20 cellular contexts compared by ENCODE assay signal in the genomic region with DNA sequence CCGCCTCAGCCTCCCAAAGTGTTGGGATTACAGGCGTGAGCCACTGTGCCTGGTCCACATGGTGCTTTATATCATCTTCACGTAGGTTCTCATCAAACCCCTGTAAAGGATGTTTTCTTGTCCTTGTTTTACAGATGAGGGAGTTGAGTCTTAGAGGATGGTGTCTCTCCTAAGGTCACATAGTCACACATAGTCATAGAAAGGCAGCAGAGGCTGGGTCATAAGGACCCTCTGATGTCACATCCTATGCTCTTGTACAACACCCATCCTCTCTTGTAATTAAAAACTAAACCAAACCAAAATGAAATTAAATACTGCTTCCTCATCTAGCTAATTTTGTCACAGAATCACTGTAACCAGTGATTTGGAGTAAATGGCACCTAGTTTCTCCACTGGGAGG.
"Had no signal": no experiment of that assay in that cellular context is flagged by ENCODE, and none has a peak within 500 bp of the region (broad histone marks: within the 10 kb centered on the region; RNA-seq: fewer than 3 reads in every experiment).

No MANE protein-coding gene starts in this region.

- H3K4me3 ChIP-seq: colonic mucosa, dorsolateral prefrontal cortex, gastroesophageal sphincter, sigmoid colon, skin epidermis, stomach, thyroid gland had no signal

- ATAC-seq: gastroesophageal sphincter; left lobe of liver; naive thymus-derived CD8-positive, alpha-beta T cell; stimulated activated naive B cell treated with anti-CD40 and anti-IgM and Interleukin-4, amounts not matched to agents 10 μg/mL and 1 μg/mL and 100 μg/mL, for 72 hours had no signal

- H3K9me3 Mint-ChIP-seq: naive thymus-derived CD8-positive, alpha-beta T cell; stimulated activated naive B cell treated with anti-CD40 and anti-IgM and Interleukin-4, amounts not matched to agents 10 μg/mL and 1 μg/mL and 100 μg/mL, for 72 hours; type B pancreatic cell had no signal

- H3K9me3 ChIP-seq: colonic mucosa, gastroesophageal sphincter, neutrophil, sigmoid colon, stomach, thyroid gland had no signal

- H3K4me3 Mint-ChIP-seq: naive thymus-derived CD8-positive, alpha-beta T cell; stimulated activated naive B cell treated with anti-CD40 and anti-IgM and Interleukin-4, amounts not matched to agents 10 μg/mL and 1 μg/mL and 100 μg/mL, for 72 hours; type B pancreatic cell had no signal

- H3K36me3 Mint-ChIP-seq: naive thymus-derived CD8-positive, alpha-beta T cell; stimulated activated naive B cell treated with anti-CD40 and anti-IgM and Interleukin-4, amounts not matched to agents 10 μg/mL and 1 μg/mL and 100 μg/mL, for 72 hours; type B pancreatic cell had no signal

- H3K27ac Mint-ChIP-seq: stimulated activated naive B cell treated with anti-CD40 and anti-IgM and Interleukin-4, amounts not matched to agents 10 μg/mL and 1 μg/mL and 100 μg/mL, for 72 hours; type B pancreatic cell had no signal

- H3K27ac ChIP-seq: colonic mucosa, dorsolateral prefrontal cortex, gastroesophageal sphincter, neutrophil, sigmoid colon, stomach, thyroid gland had no signal

- H3K4me1 ChIP-seq: colonic mucosa, sigmoid colon, thyroid gland had no signal

- H3K36me3 ChIP-seq: colonic mucosa, gastroesophageal sphincter, neutrophil, sigmoid colon, stomach, thyroid gland had no signal

- H3K27me3 Mint-ChIP-seq: type B pancreatic cell had no signal

- DNase-seq: colonic mucosa; dorsolateral prefrontal cortex; effector CD8-positive, alpha-beta T cell; glutamatergic neuron; islet precursor cell; mammary epithelial cell; naive thymus-derived CD8-positive, alpha-beta T cell; posterior cingulate gyrus; sigmoid colon; stimulated activated CD4-positive, alpha-beta T cell treated with anti-CD3 and anti-CD28 coated beads, Interleukin-2, amount 100 ng/mL, for 24 hours; stimulated activated CD4-positive, alpha-beta T cell treated with anti-CD3 and anti-CD28 coated beads, Interleukin-4, amount 100 ng/mL, for 4 hours; stimulated activated naive B cell treated with anti-CD40 and anti-IgM and Interleukin-4, amounts not matched to agents 10 μg/mL and 1 μg/mL and 100 μg/mL, for 72 hours; stomach; substantia nigra; thyroid gland had no signal

- H3K27me3 ChIP-seq: colonic mucosa, gastroesophageal sphincter, neutrophil, sigmoid colon, stomach, thyroid gland had no signal
